In genomic region chr20:17965042-17965697, GRCh38 we compare ENCODE assay signal across 1 cellular context.
A peak's percentile ranks its signal among the peaks of the same experiment; 100 is the strongest.
TF ChIP-seq lines count a peak whose summit lies in the region.

No MANE protein-coding gene starts in this region.

TF ChIP-seq in HepG2, 621 proteins besides CTCF, POLR2A, EP300 and RAD21 (continued from another document):
- TF ChIP-seq DMTF1 (CRISPR knock-in tag; IDR thresholded peaks at IDR 0.05) (peak; percentile 17; the same call in 1 of the 2 replicates), GLI4 (CRISPR knock-in tag; IDR thresholded peaks at IDR 0.05; ENCODE audit: borderline replicate concordance) (0 out of 2 replicates have a peak, but pooled peaks have one; percentile 70), RBM22 (optimal IDR thresholded peaks at IDR 0.05; ENCODE audit: low read length) (peak; percentile 93), SRSF9 (IDR thresholded peaks at IDR 0.05; ENCODE audit: borderline replicate concordance, insufficient read depth, low read depth, low read length, poor library complexity, severe bottlenecking) (no peak), ZNF33B (CRISPR knock-in tag; IDR thresholded peaks at IDR 0.05) (peak; percentile 67; the same call in 1 of the 2 replicates), CREBL2 (CRISPR knock-in tag; IDR thresholded peaks at IDR 0.05; ENCODE audit: borderline replicate concordance) (no peak), ZNF362 (CRISPR knock-in tag; IDR thresholded peaks at IDR 0.05; ENCODE audit: borderline replicate concordance) (peak; percentile 71; the same call in 1 of the 2 replicates), FOXK1 (CRISPR knock-in tag; IDR thresholded peaks at IDR 0.05; ENCODE audit: borderline replicate concordance, low read depth) (no peak), ZNF605 (CRISPR knock-in tag; IDR thresholded peaks at IDR 0.05) (peak; percentile 28; the same call in 1 of the 2 replicates), TSC22D2 (CRISPR knock-in tag; IDR thresholded peaks at IDR 0.05; ENCODE audit: borderline replicate concordance) (no peak), DRAP1 (CRISPR knock-in tag; IDR thresholded peaks at IDR 0.05) (no peak)
- TF ChIP-seq, protein P1, sequence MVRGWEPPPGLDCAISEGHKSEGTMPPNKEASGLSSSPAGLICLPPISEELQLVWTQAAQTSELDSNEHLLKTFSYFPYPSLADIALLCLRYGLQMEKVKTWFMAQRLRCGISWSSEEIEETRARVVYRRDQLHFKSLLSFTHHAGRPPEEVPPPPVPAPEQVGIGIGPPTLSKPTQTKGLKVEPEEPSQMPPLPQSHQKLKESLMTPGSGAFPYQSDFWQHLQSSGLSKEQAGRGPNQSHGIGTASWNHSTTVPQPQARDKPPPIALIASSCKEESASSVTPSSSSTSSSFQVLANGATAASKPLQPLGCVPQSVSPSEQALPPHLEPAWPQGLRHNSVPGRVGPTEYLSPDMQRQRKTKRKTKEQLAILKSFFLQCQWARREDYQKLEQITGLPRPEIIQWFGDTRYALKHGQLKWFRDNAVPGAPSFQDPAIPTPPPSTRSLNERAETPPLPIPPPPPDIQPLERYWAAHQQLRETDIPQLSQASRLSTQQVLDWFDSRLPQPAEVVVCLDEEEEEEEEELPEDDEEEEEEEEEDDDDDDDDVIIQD (CRISPR knock-in tag; IDR thresholded peaks at IDR 0.05; ENCODE audit: low read depth) = 0 out of 2 replicates have a peak, but pooled peaks have one; percentile 6
